In the genomic region with DNA sequence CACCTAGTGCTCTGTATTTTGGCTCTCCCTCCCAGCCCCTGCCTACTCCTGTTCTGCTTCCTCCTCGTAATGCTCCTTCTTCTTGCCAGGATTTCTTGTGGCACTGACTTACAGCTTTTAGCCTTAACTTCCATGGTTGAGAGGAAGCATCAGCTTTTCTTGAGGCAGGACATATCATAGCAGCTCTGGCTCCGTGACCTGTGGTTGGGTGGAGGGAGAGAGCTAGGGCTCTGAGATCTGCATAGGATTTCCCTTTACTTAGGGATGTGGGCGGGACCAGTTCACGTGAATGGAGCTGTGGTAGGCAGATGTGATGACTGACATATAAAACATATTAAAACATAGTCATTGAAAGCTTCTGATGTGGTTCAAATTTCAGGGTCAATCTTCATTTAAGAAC, we compare ENCODE assay signal across 30 cellular contexts.
"Had no signal": no experiment of that assay in that cellular context is flagged by ENCODE, and none has a peak within 500 bp of the region (broad histone marks: within the 10 kb centered on the region; RNA-seq: fewer than 3 reads in every experiment).

No MANE protein-coding gene starts in this region.

- H3K9me3 Mint-ChIP-seq: activated B cell treated with CpG ODN at 0.5 μM for 24 hours; activated CD4-positive, alpha-beta memory T cell treated with anti-CD3 and anti-CD28 coated beads for 36 hours; activated CD4-positive, alpha-beta T cell treated with anti-CD3 and anti-CD28 coated beads, Interleukin-2, amount 10 ng/mL, durations not matched to agents 7 days and 5 days; activated naive CD4-positive, alpha-beta T cell treated with anti-CD3 and anti-CD28 coated beads for 36 hours; activated T-helper 17 cell treated with anti-CD3 and anti-CD28 coated beads, Interleukin-2, amount 50 U/mL, for 72 hours; brain; central memory CD8-positive, alpha-beta T cell; T-helper 1 cell treated with Interleukin-12 subunit alpha and Interleukin-12 subunit beta and Interleukin-4 antibody, amounts not matched to agents 30 μg/mL and 1 μg/mL, for 36 hours had no signal

- H3K27ac ChIP-seq: SJSA1 had no signal

- H3K27ac Mint-ChIP-seq: activated B cell treated with CpG ODN at 0.5 μM for 24 hours; activated CD4-positive, alpha-beta memory T cell treated with anti-CD3 and anti-CD28 coated beads for 36 hours; activated CD4-positive, alpha-beta T cell treated with anti-CD3 and anti-CD28 coated beads, Interleukin-2, amount 10 ng/mL, durations not matched to agents 7 days and 5 days; activated naive CD4-positive, alpha-beta T cell treated with anti-CD3 and anti-CD28 coated beads for 36 hours; activated naive CD8-positive, alpha-beta T cell; activated T-helper 17 cell treated with anti-CD3 and anti-CD28 coated beads, Interleukin-2, amount 50 U/mL, for 72 hours; T-helper 1 cell treated with Interleukin-12 subunit alpha and Interleukin-12 subunit beta and Interleukin-4 antibody, amounts not matched to agents 30 μg/mL and 1 μg/mL, for 36 hours had no signal

- FAIRE-seq: astrocyte, K562 had no signal

- H3K36me3 ChIP-seq: SJSA1 had no signal

- H3K4me3 Mint-ChIP-seq: activated B cell treated with CpG ODN at 0.5 μM for 24 hours; activated CD4-positive, alpha-beta memory T cell treated with anti-CD3 and anti-CD28 coated beads for 36 hours; activated CD4-positive, alpha-beta T cell treated with anti-CD3 and anti-CD28 coated beads, Interleukin-2, amount 10 ng/mL, durations not matched to agents 7 days and 5 days; activated naive CD4-positive, alpha-beta T cell treated with anti-CD3 and anti-CD28 coated beads for 36 hours; activated naive CD8-positive, alpha-beta T cell; activated T-helper 17 cell treated with anti-CD3 and anti-CD28 coated beads, Interleukin-2, amount 50 U/mL, for 72 hours; brain; central memory CD8-positive, alpha-beta T cell; T-helper 1 cell treated with Interleukin-12 subunit alpha and Interleukin-12 subunit beta and Interleukin-4 antibody, amounts not matched to agents 30 μg/mL and 1 μg/mL, for 36 hours had no signal

- H3K4me1 ChIP-seq: SJSA1 had no signal

- H3K36me3 Mint-ChIP-seq: activated CD4-positive, alpha-beta memory T cell treated with anti-CD3 and anti-CD28 coated beads for 36 hours; activated naive CD8-positive, alpha-beta T cell; brain had no signal

- H3K4me1 Mint-ChIP-seq: activated B cell treated with CpG ODN at 0.5 μM for 24 hours; activated CD4-positive, alpha-beta T cell treated with anti-CD3 and anti-CD28 coated beads, Interleukin-2, amount 10 ng/mL, durations not matched to agents 7 days and 5 days; activated T-helper 17 cell treated with anti-CD3 and anti-CD28 coated beads, Interleukin-2, amount 50 U/mL, for 72 hours; brain; central memory CD8-positive, alpha-beta T cell had no signal

- H3K4me3 ChIP-seq: K562, SJSA1 had no signal

- H3K9me3 ChIP-seq: SJSA1 had no signal

- DNase-seq: activated B cell treated with CpG ODN at 0.5 μM for 24 hours; activated CD4-positive, alpha-beta memory T cell treated with anti-CD3 and anti-CD28 coated beads for 36 hours; activated CD4-positive, alpha-beta T cell treated with anti-CD3 and anti-CD28 coated beads, Interleukin-2, amount 10 ng/mL, durations not matched to agents 7 days and 5 days; activated CD8-positive, alpha-beta memory T cell treated with anti-CD3 and anti-CD28 coated beads for 24 hours; activated gamma-delta T cell; activated naive CD4-positive, alpha-beta T cell treated with anti-CD3 and anti-CD28 coated beads for 36 hours; activated T-cell treated with anti-CD3 and anti-CD28 coated beads, Interleukin-2, amount 50 U/mL, for 48 hours; amygdala; Kasumi-1; NCI-H1048; NCI-H146; NCI-H187 treated with DMSO at 0.1 percent for 48 hours; NCI-H2081 treated with DMSO at 0.1 percent for 48 hours; NCI-H446; NCI-H524; NCI-H774; NK-92 treated with Interleukin-12 subunit alpha and Interleukin-12 subunit beta, amount 100 ng/mL, for 24 hours; OCI-M1; Right ventricle myocardium superior; RPMI8226; SW 1271; T-helper 9 cell had no signal
